8 cellular contexts compared by ENCODE assay signal in the genomic region with DNA sequence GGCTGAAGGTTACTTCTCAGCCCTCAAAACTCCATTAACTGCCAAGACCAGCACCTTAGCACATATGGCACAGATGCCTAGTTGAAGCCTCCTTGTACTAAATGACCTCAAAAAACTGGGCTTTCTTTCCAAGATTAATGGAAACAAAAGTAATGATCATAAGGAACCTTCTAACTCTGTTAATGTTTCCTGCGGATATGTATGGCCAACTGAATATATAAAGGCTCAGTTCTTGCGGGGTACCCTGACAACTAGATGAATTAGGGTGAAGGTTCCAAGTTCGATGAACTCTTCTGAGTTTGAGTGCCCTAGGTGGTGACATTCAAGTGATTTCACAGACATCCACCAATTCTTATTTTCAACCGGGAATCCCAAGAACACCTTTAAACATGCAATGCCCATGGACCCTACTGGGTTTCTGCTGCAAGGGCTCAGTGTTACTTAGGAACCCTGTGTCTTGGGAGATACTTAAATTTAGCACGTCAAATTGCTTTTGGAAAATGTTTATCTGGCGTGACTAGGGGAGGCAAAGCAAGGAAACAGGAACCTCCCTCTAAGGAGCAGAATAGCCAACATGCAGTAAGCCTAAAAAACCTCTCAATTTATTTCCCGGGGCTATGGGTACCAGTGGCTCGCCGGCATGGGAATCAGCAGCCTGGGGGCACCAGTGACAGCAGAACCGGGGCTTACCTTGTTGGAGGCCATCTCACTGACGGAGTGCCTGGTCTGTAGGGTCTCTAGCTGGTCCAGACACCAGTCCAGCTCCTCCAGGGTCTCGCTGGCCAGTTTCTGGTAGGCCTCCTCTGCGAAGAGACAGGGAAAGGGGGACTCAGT.
DNase-seq lines count a peak whose midpoint lies in the region; ATAC-seq and TF ChIP-seq lines count a peak whose summit lies in the region.

No MANE protein-coding gene starts in this region.

- no peaks in the 10 kb centered on the region for H3F3A ChIP-seq in neural progenitor cell (ENCODE audit: low read depth)

- H3K36me3 ChIP-seq in neural progenitor cell, result no peaks in the 10 kb centered on the region

- ATAC-seq in GM19467 (IDR thresholded peaks at IDR 0.05; ENCODE audit: unreplicated experiment), result no peak
- ATAC-seq in GM21576 (IDR thresholded peaks at IDR 0.05; ENCODE audit: unreplicated experiment), result no peak

- H3K36me3 Mint-ChIP-seq in neural progenitor cell, result no peaks in the 10 kb centered on the region

- H3K4me3 Mint-ChIP-seq in neural progenitor cell, result peak overlapping the region; percentile 93

- peak overlapping the region; percentile 69 for H3K4me3 ChIP-seq in neural progenitor cell

- peaks cover 10% of the 10 kb centered on the region for H3K27me3 Mint-ChIP-seq in neural progenitor cell (ENCODE audit: insufficient read depth, low read depth)

- no peak for TF ChIP-seq CTCF in neural progenitor cell (IDR thresholded peaks at IDR 0.05)

- no peaks in the 10 kb centered on the region for H3K79me2 ChIP-seq in neural progenitor cell (ENCODE audit: low read depth)

- peak overlapping the region; percentile 6 for H3K27ac ChIP-seq in epithelial cell of prostate
- no peak overlapping the region for H3K27ac ChIP-seq in neural progenitor cell

- H3K27ac Mint-ChIP-seq in neural progenitor cell, result peak overlapping the region; percentile 42

- H3K9me3 ChIP-seq in neural progenitor cell (ENCODE audit: low read depth), result no peaks in the 10 kb centered on the region

- peaks cover 61% of the 10 kb centered on the region for H3K27me3 ChIP-seq in neural progenitor cell

- H4K20me1 ChIP-seq in neural progenitor cell (ENCODE audit: low read depth), result no peaks in the 10 kb centered on the region

- peaks cover 6% of the 10 kb centered on the region for H3K4me1 ChIP-seq in neural progenitor cell

- peak overlapping the region; percentile 93 for H2AFZ ChIP-seq in neural progenitor cell (replicated peaks)

- peaks cover 22% of the 10 kb centered on the region for H3K4me1 Mint-ChIP-seq in neural progenitor cell

- DNase-seq in SIG-M5 treated with dmso at 0.1 percent for 504 hours (lab: John Stamatoyannopoulos, UW; ENCODE audit: unreplicated experiment) (peak; percentile 39), SIG-M5 (lab: John Stamatoyannopoulos, UW) (no peak), RKO (ENCODE audit: low spot score) (peak; percentile 41), epithelial cell of prostate (ENCODE audit: low read depth, low spot score) (no peak), neural progenitor cell (ENCODE audit: low spot score) (peak; percentile 46), NCI-H748 treated with DMSO at 0.1 percent for 48 hours (lab: John Stamatoyannopoulos, UW) (no peak)

- H3K4me2 ChIP-seq in neural progenitor cell, result peak overlapping the region; percentile 92

- H3K9ac ChIP-seq in neural progenitor cell, result no peak overlapping the region

- H3K9me3 Mint-ChIP-seq in neural progenitor cell, result no peaks in the 10 kb centered on the region

Comparison
In these comparisons a context has a peak if more than half of its experiments do, and no peak if none do; other contexts are left out.
1. DNase-seq: peak in SIG-M5 treated with dmso at 0.1 percent for 504 hours (single experiment), RKO (single experiment) and neural progenitor cell (single experiment); none in SIG-M5 (single experiment), epithelial cell of prostate (single experiment) and NCI-H748 treated with DMSO at 0.1 percent for 48 hours (single experiment).